ENCODE assay signal across 18 cellular contexts in genomic region chr10:109743141-109744120, GRCh38.
DNase-seq lines count a peak whose midpoint lies in the region; ATAC-seq and TF ChIP-seq lines count a peak whose summit lies in the region.
"Had no signal": no experiment of that assay in that cellular context is flagged by ENCODE, and none has a peak within 500 bp of the region (broad histone marks: within the 10 kb centered on the region; RNA-seq: fewer than 3 reads in every experiment).

No MANE protein-coding gene starts in this region.

- in situ Hi-C loops in mammary epithelial cell (cut with MboI; ENCODE audit: low sequenced_read_pairs in 2 of 2) = no loop called here

- TF ChIP-seq EP300 in suprapubic skin (IDR thresholded peaks at IDR 0.05) = no peak

- peak; percentile 25 for DNase-seq in MCF 10A (ENCODE audit: unreplicated experiment)
- no peak for DNase-seq in mammary epithelial cell
- peak; percentile 9 for DNase-seq in NCI-H69 (lab: John Stamatoyannopoulos, UW)
- no peak for DNase-seq in endodermal cell
- DNase-seq in uterus = peak; percentile 15 to 20
- DNase-seq in suprapubic skin (ENCODE audit: low spot score in 2 of 2) = no peak
- DNase-seq in stimulated activated CD8-positive, alpha-beta memory T cell treated with anti-CD3 and anti-CD28 coated beads, Interleukin-4, amount 100 ng/mL, for 48 hours = no peak
- DNase-seq: C1 segment of cervical spinal cord, DND-41, GF-D8, H7, NCI-H1092, NCI-H1694, NCI-H2171, NCI-H446, NCI-H774, PC-9 had no signal

- H3K4me1 Mint-ChIP-seq in MCF 10A (ENCODE audit: insufficient read depth, unreplicated experiment) = peaks cover 9% of the 10 kb centered on the region
- H3K4me1 Mint-ChIP-seq in endodermal cell = no peaks in the 10 kb centered on the region

- CTCF ChIA-PET in MCF 10A (lab: Yijun Ruan, JAX) = interaction anchor here (0.6 to 2.0 kb wide), 3 partner anchors 30 to 416 kb away, joined by 3 to 7 read pairs (median 3); no protein-coding TSS in a partner anchor
- CTCF ChIA-PET in mammary epithelial cell (lab: Charles Lee; ENCODE audit: low non-redundant PET) = no interaction called here

- H3K4me3 Mint-ChIP-seq in MCF 10A (ENCODE audit: unreplicated experiment) (no peak overlapping the region), endodermal cell (no peak overlapping the region)

- POLR2A ChIA-PET in MCF 10A (lab: Yijun Ruan, JAX) = interaction anchor here (0.8 kb wide), 1 partner anchor 867 kb away, joined by 3 read pairs; no protein-coding TSS in a partner anchor

- TF ChIP-seq CTCF in MCF 10A (IDR thresholded peaks at IDR 0.05; ENCODE audit: unreplicated experiment) = no peak
- no peak for TF ChIP-seq CTCF in mammary epithelial cell (conservative IDR thresholded peaks at IDR 0.05 in 1 of 2, IDR thresholded peaks at IDR 0.05 in 1 of 2; ENCODE audit: extremely low read depth in 1 of 2, insufficient read depth in 1 of 2, low read depth in 1 of 2, low read length in 2 of 2)
- no peak for TF ChIP-seq CTCF in endodermal cell (conservative IDR thresholded peaks at IDR 0.05)
- no peak for TF ChIP-seq CTCF in uterus (IDR thresholded peaks at IDR 0.05)
- no peak for TF ChIP-seq CTCF in suprapubic skin (IDR thresholded peaks at IDR 0.05)

- dilution Hi-C loops in mammary epithelial cell (cut with HindIII; ENCODE audit: low sequenced_read_pairs) = no loop called here

- H3K9me3 Mint-ChIP-seq in MCF 10A (ENCODE audit: unreplicated experiment) (no peaks in the 10 kb centered on the region), endodermal cell (no peaks in the 10 kb centered on the region)

- intact Hi-C loops in MCF 10A (cut with micrococcal nuclease) = no loop called here
- intact Hi-C loops in mammary epithelial cell (cut with micrococcal nuclease) = no loop called here
- intact Hi-C loops in uterus (cut with DNase I; ENCODE audit: low total_unique reads) = no loop called here

- TF ChIP-seq POLR2A in uterus (IDR thresholded peaks at IDR 0.05) (no peak), suprapubic skin (IDR thresholded peaks at IDR 0.05) (no peak)

- no peak for ATAC-seq in HG03571 (IDR thresholded peaks at IDR 0.05; ENCODE audit: unreplicated experiment)

- no peak overlapping the region for H3K4me2 ChIP-seq in mammary epithelial cell (ENCODE audit: insufficient read depth, low read depth, low read length)
- H3K4me2 ChIP-seq: PC-9 had no signal

- no peak overlapping the region for H2AFZ ChIP-seq in mammary epithelial cell (ENCODE audit: low read depth, low read length)
- H2AFZ ChIP-seq: PC-9 had no signal

- no peaks in the 10 kb centered on the region for H3K79me2 ChIP-seq in mammary epithelial cell (ENCODE audit: insufficient read depth, low read length)

- BruUV-seq in MCF 10A (replicated peaks; lab: Mats Ljungman, UMichigan) (no TSS peak), mammary epithelial cell (replicated peaks; lab: Mats Ljungman, UMichigan) (no TSS peak)

- H3K4me3 ChIP-seq in mammary epithelial cell (replicated peaks in 1 of 3; ENCODE audit: insufficient read depth in 1 of 3, low read depth in 2 of 3, low read length in 3 of 3) (no peak overlapping the region), endodermal cell (ENCODE audit: low read length) (no peak overlapping the region), uterus (no peak overlapping the region), suprapubic skin (no peak overlapping the region)
- H3K4me3 ChIP-seq: PC-9 had no signal

- no peaks in the 10 kb centered on the region for H3K9me3 ChIP-seq in mammary epithelial cell (replicated peaks; ENCODE audit: insufficient read depth, low read length)
- no peaks in the 10 kb centered on the region for H3K9me3 ChIP-seq in endodermal cell (ENCODE audit: control insufficient read depth, low read length)
- H3K9me3 ChIP-seq in uterus = no peaks in the 10 kb centered on the region
- no peaks in the 10 kb centered on the region for H3K9me3 ChIP-seq in suprapubic skin

- peaks cover 6% of the 10 kb centered on the region for H3K36me3 Mint-ChIP-seq in MCF 10A (ENCODE audit: insufficient read depth, unreplicated experiment)
- H3K36me3 Mint-ChIP-seq in endodermal cell (ENCODE audit: low read depth) = no peaks in the 10 kb centered on the region

- H3K36me3 ChIP-seq in mammary epithelial cell (ENCODE audit: insufficient read depth, low read length) = no peaks in the 10 kb centered on the region
- no peaks in the 10 kb centered on the region for H3K36me3 ChIP-seq in endodermal cell (ENCODE audit: control insufficient read depth, insufficient read depth, low read length)
- no peaks in the 10 kb centered on the region for H3K36me3 ChIP-seq in uterus
- no peaks in the 10 kb centered on the region for H3K36me3 ChIP-seq in suprapubic skin

- no peak overlapping the region for H3K27ac Mint-ChIP-seq in MCF 10A (ENCODE audit: low read depth, unreplicated experiment)
- H3K27ac Mint-ChIP-seq in endodermal cell = no peak overlapping the region

- H3K4me1 ChIP-seq in mammary epithelial cell (ENCODE audit: insufficient read depth, low read length) (no peaks in the 10 kb centered on the region), endodermal cell (ENCODE audit: control insufficient read depth, insufficient read depth, low read length) (no peaks in the 10 kb centered on the region), uterus (peaks cover 0 to 6% of the 10 kb centered on the region in 2 donors), suprapubic skin (peaks cover 3% of the 10 kb centered on the region)

- H3K27me3 Mint-ChIP-seq in MCF 10A (ENCODE audit: insufficient read depth, unreplicated experiment) (no peaks in the 10 kb centered on the region), endodermal cell (ENCODE audit: insufficient read depth) (peaks cover 2% of the 10 kb centered on the region)

- H3K27me3 ChIP-seq in mammary epithelial cell (ENCODE audit: insufficient read depth, low read length) (no peaks in the 10 kb centered on the region), endodermal cell (ENCODE audit: control insufficient read depth, insufficient read depth, low read length, poor library complexity, severe bottlenecking) (no peaks in the 10 kb centered on the region), uterus (no peaks in the 10 kb centered on the region), suprapubic skin (no peaks in the 10 kb centered on the region)

- H3K9ac ChIP-seq in mammary epithelial cell (ENCODE audit: insufficient read depth, low read length) = no peak overlapping the region
- H3K9ac ChIP-seq in endodermal cell (ENCODE audit: extremely low read depth, low read length, poor library complexity, severe bottlenecking) = no peak overlapping the region

- no peaks in the 10 kb centered on the region for H4K20me1 ChIP-seq in mammary epithelial cell (ENCODE audit: insufficient read depth, low read length)

- 49% methylated on average over 9 of the region's 9 CpGs for whole genome bisulfite sequencing in mammary epithelial cell (ENCODE audit: low coverage, missing lambda C conversion rate)
- 71 to 79% methylated on average over 5 to 9 of the region's 9 CpGs for WGBS in endodermal cell (ENCODE audit: insufficient coverage in 1 of 2, insufficient read length in 1 of 2), 2 experiments
- WGBS in suprapubic skin = 52% methylated on average over 9 of the region's 9 CpGs

- H3K27ac ChIP-seq in mammary epithelial cell (ENCODE audit: insufficient read depth, low read depth, low read length) (no peak overlapping the region), endodermal cell (ENCODE audit: low read depth, low read length) (peak overlapping the region; percentile 93), uterus (no peak overlapping the region), suprapubic skin (no peak overlapping the region)
- H3K27ac ChIP-seq: PC-9 had no signal

Comparison
In these comparisons a context has a peak if more than half of its experiments do, and no peak if none do; other contexts are left out.
1. DNase-seq: peak in MCF 10A (single experiment), NCI-H69 (single experiment) and uterus (2 of 2); none in mammary epithelial cell (single experiment), endodermal cell (single experiment), suprapubic skin (0 of 2) and stimulated activated CD8-positive, alpha-beta memory T cell treated with anti-CD3 and anti-CD28 coated beads, Interleukin-4, amount 100 ng/mL, for 48 hours (single experiment).